ENCODE assay signal across 16 cellular contexts in genomic region chr17:38886643-38887010, GRCh38. TPM values are rescaled to one million over a fixed set of nuclear protein-coding genes. Genes with fewer than 3 reads are reported as not detected.
DNase-seq lines count a peak whose midpoint lies in the region; ATAC-seq and TF ChIP-seq lines count a peak whose summit lies in the region.
"Had no signal": no experiment of that assay in that cellular context is flagged by ENCODE, and none has a peak within 500 bp of the region (broad histone marks: within the 10 kb centered on the region; RNA-seq: fewer than 3 reads in every experiment).

No MANE protein-coding gene starts in this region.

- H3K27ac Mint-ChIP-seq in CD4-positive, CD25-positive, alpha-beta regulatory T cell, result peak overlapping the region in 2 of 3 donors; percentile 89 to 90
- H3K27ac Mint-ChIP-seq in HFFc6, result peak overlapping the region; percentile 59
- H3K27ac Mint-ChIP-seq in central memory CD8-positive, alpha-beta T cell (ENCODE audit: low read depth), result peak overlapping the region; percentile 96

- H3K9me3 ChIP-seq in CD4-positive, CD25-positive, alpha-beta regulatory T cell (ENCODE audit: control insufficient read depth in 2 of 2, low read length in 2 of 2), result no peaks in the 10 kb centered on the region
- H3K9me3 ChIP-seq in neural cell (ENCODE audit: low read length), result no peaks in the 10 kb centered on the region
- H3K9me3 ChIP-seq: prostate gland, thyroid gland had no signal

- peak overlapping the region in 3 of 4 donors; percentile 24 to 64 (median 39) for H3K4me3 Mint-ChIP-seq in CD4-positive, CD25-positive, alpha-beta regulatory T cell
- H3K4me3 Mint-ChIP-seq in HFFc6, result no peak overlapping the region
- H3K4me3 Mint-ChIP-seq in central memory CD8-positive, alpha-beta T cell, result peak overlapping the region; percentile 65
- H3K4me3 Mint-ChIP-seq: mesothelial cell of epicardium had no signal

- TF ChIP-seq RAD21 in neural cell (conservative IDR thresholded peaks at IDR 0.05), result no peak

- TF ChIP-seq CTCF in HFFc6 (IDR thresholded peaks at IDR 0.05) (no peak), neural cell (IDR thresholded peaks at IDR 0.05; ENCODE audit: poor library complexity, severe bottlenecking) (no peak)

- TF ChIP-seq EP300 in neural cell (conservative IDR thresholded peaks at IDR 0.05; ENCODE audit: poor library complexity, severe bottlenecking), result no peak

- peak overlapping the region; percentile 69 for H3K4me2 ChIP-seq in neural cell (ENCODE audit: low read length)

- H4K20me1 ChIP-seq in neural cell (ENCODE audit: insufficient read depth), result no peaks in the 10 kb centered on the region

- no peak for DNase-seq in CD4-positive, CD25-positive, alpha-beta regulatory T cell
- DNase-seq in HFFc6 (no peak), NOMO-1 treated with dmso at 0.1 percent for 144 hours (lab: John Stamatoyannopoulos, UW; ENCODE audit: unreplicated experiment) (no peak), DMS114 treated with DMSO at 0.1 percent for 48 hours (lab: John Stamatoyannopoulos, UW; ENCODE audit: unreplicated experiment) (no peak), cerebellar cortex (ENCODE audit: low spot score) (no peak)
- DNase-seq in central memory CD8-positive, alpha-beta T cell (ENCODE audit: low spot score in 2 of 2), result no peak
- no peak for DNase-seq in activated CD4-positive, CD25-positive, alpha-beta regulatory T cell treated with anti-CD3 and anti-CD28 coated beads, Interleukin-2, amount 50 U/mL, for 72 hours
- DNase-seq: activated effector memory CD4-positive, alpha-beta T cell treated with anti-CD3 and anti-CD28 coated beads, Interleukin-2, amount 50 U/mL, for 16 hours had no signal

- peaks cover 28% of the 10 kb centered on the region for H3K36me3 Mint-ChIP-seq in CD4-positive, CD25-positive, alpha-beta regulatory T cell
- peaks cover 38% of the 10 kb centered on the region for H3K36me3 Mint-ChIP-seq in HFFc6 (ENCODE audit: low read depth)
- H3K36me3 Mint-ChIP-seq in central memory CD8-positive, alpha-beta T cell (ENCODE audit: insufficient read depth), result peaks cover 57% of the 10 kb centered on the region

- peaks cover 11 to 89% (median 58%) of the 10 kb centered on the region in 4 donors for H3K4me1 Mint-ChIP-seq in CD4-positive, CD25-positive, alpha-beta regulatory T cell
- peaks cover 58% of the 10 kb centered on the region for H3K4me1 Mint-ChIP-seq in HFFc6 (ENCODE audit: low read depth)
- peaks cover 91% of the 10 kb centered on the region for H3K4me1 Mint-ChIP-seq in central memory CD8-positive, alpha-beta T cell

- peak overlapping the region; percentile 71 for H3K9ac ChIP-seq in neural cell (ENCODE audit: low read length)

- H2AFZ ChIP-seq in neural cell (ENCODE audit: low read depth, low read length), result no peak overlapping the region

- peaks cover 74% of the 10 kb centered on the region for H3K36me3 ChIP-seq in CD4-positive, CD25-positive, alpha-beta regulatory T cell (ENCODE audit: control insufficient read depth, insufficient read depth, low read length)
- no peaks in the 10 kb centered on the region for H3K36me3 ChIP-seq in neural cell (ENCODE audit: insufficient read depth, low read length)
- H3K36me3 ChIP-seq: prostate gland had no signal

- H3K4me1 ChIP-seq in CD4-positive, CD25-positive, alpha-beta regulatory T cell (ENCODE audit: control insufficient read depth, insufficient read depth, low read length, poor library complexity, severe bottlenecking), result peaks cover 86% of the 10 kb centered on the region
- H3K4me1 ChIP-seq: prostate gland had no signal

- no peaks in the 10 kb centered on the region for H3K27me3 ChIP-seq in CD4-positive, CD25-positive, alpha-beta regulatory T cell (ENCODE audit: control insufficient read depth, insufficient read depth, low read length)
- H3K27me3 ChIP-seq in neural cell (ENCODE audit: insufficient read depth, low read depth, low read length), result no peaks in the 10 kb centered on the region
- H3K27me3 ChIP-seq: thyroid gland had no signal

- ATAC-seq in CD4-positive, CD25-positive, alpha-beta regulatory T cell (ENCODE audit: low read depth in 2 of 2), result no peak
- ATAC-seq in central memory CD8-positive, alpha-beta T cell (replicated peaks; ENCODE audit: extremely low read depth, poor library complexity, severe bottlenecking), result no peak
- ATAC-seq: activated CD4-positive, CD25-positive, alpha-beta regulatory T cell treated with anti-CD3 and anti-CD28 coated beads, Interleukin-2, amount 50 U/mL, for 24 hours had no signal

- no peaks in the 10 kb centered on the region for H3K9me3 Mint-ChIP-seq in CD4-positive, CD25-positive, alpha-beta regulatory T cell
- H3K9me3 Mint-ChIP-seq in HFFc6, result no peaks in the 10 kb centered on the region
- no peaks in the 10 kb centered on the region for H3K9me3 Mint-ChIP-seq in central memory CD8-positive, alpha-beta T cell
- H3K9me3 Mint-ChIP-seq: mesothelial cell of epicardium had no signal

- H3K27me3 Mint-ChIP-seq in CD4-positive, CD25-positive, alpha-beta regulatory T cell, result no peaks in the 10 kb centered on the region
- H3K27me3 Mint-ChIP-seq in HFFc6 (ENCODE audit: insufficient read depth), result no peaks in the 10 kb centered on the region; the same call in 1 of the 2 replicates
- H3K27me3 Mint-ChIP-seq in central memory CD8-positive, alpha-beta T cell, result no peaks in the 10 kb centered on the region

- H3K9me2 ChIP-seq in neural cell (ENCODE audit: insufficient read depth, low read length), result no peaks in the 10 kb centered on the region

- H3F3A ChIP-seq in neural cell (ENCODE audit: insufficient read depth, low read length, poor library complexity, severe bottlenecking), result peaks cover 7% of the 10 kb centered on the region

- peaks cover 59% of the 10 kb centered on the region for H3K79me2 ChIP-seq in neural cell (replicated peaks; ENCODE audit: insufficient read depth, low read length)

- no peak overlapping the region for H3K27ac ChIP-seq in CD4-positive, CD25-positive, alpha-beta regulatory T cell (ENCODE audit: insufficient read depth, low read length, poor library complexity, severe bottlenecking)
- H3K27ac ChIP-seq in neural cell (ENCODE audit: low read length), result peak overlapping the region; percentile 97
- H3K27ac ChIP-seq: C4-2B, epithelial cell of prostate, HL-60, prostate gland, thyroid gland had no signal

- no peak overlapping the region for H3K4me3 ChIP-seq in CD4-positive, CD25-positive, alpha-beta regulatory T cell (ENCODE audit: low read depth, low read length)
- H3K4me3 ChIP-seq in neural cell (ENCODE audit: low read length), result peak overlapping the region; percentile 62
- H3K4me3 ChIP-seq: prostate gland, thyroid gland had no signal

TF ChIP-seq in neural cell, 6 proteins besides CTCF, POLR2A, EP300 and RAD21:
- TF ChIP-seq POLR2AphosphoS5 (IDR thresholded peaks at IDR 0.05), result no peak
- no peak for TF ChIP-seq MXI1 (conservative IDR thresholded peaks at IDR 0.05; ENCODE audit: poor library complexity, severe bottlenecking)
- no peak for TF ChIP-seq TAF1 (IDR thresholded peaks at IDR 0.05; ENCODE audit: low read depth)
- TF ChIP-seq SMC3 (conservative IDR thresholded peaks at IDR 0.05; ENCODE audit: poor library complexity), result no peak
- no peak for TF ChIP-seq REST (IDR thresholded peaks at IDR 0.05; ENCODE audit: borderline replicate concordance)
- TF ChIP-seq EZH2 (IDR thresholded peaks at IDR 0.05; ENCODE audit: borderline replicate concordance, insufficient read depth, low read length, poor library complexity, severe bottlenecking), result no peak

RNA-seq across cellular contexts. Expression of gene LASP1, which starts 16.8 kb away (rescaled TPM):
- 154 TPM for total RNA-seq in CD4-positive, CD25-positive, alpha-beta regulatory T cell
- polyA plus RNA-seq in CD4-positive, CD25-positive, alpha-beta regulatory T cell, result 10 to 100 TPM; 50.3 to 77.3 (median 62.8) TPM
- 100 to 1,000 TPM; 428 to 517 (median 484) TPM for total RNA-seq in HFFc6 (2021; fragmentation: NEBNext Ultra II Directional; extraction: Animal tissue kit (Norgen Biotek cat#: 25700))
- polyA plus RNA-seq in neural cell, result 56.3 and 60.0 TPM in 2 replicates
- 112 and 113 TPM in 2 replicates for polyA minus RNA-seq in neural cell

RNA-seq across cellular contexts. Expression of gene RPL23, which starts 33.1 kb away (rescaled TPM):
- 1,411 TPM for total RNA-seq in CD4-positive, CD25-positive, alpha-beta regulatory T cell
- polyA plus RNA-seq in CD4-positive, CD25-positive, alpha-beta regulatory T cell, result 1,000 to 10,000 TPM; 1,034 to 1,357 (median 1,206) TPM
- total RNA-seq in HFFc6 (2021; fragmentation: NEBNext Ultra II Directional; extraction: Animal tissue kit (Norgen Biotek cat#: 25700)), result 1,000 to 10,000 TPM; 1,099 to 1,402 (median 1,310) TPM
- polyA plus RNA-seq in neural cell, result 1,212 and 1,333 TPM in 2 replicates
- 320 and 402 TPM in 2 replicates for polyA minus RNA-seq in neural cell
